Comparison of ENCODE assay signal across 22 cellular contexts in the genomic region with DNA sequence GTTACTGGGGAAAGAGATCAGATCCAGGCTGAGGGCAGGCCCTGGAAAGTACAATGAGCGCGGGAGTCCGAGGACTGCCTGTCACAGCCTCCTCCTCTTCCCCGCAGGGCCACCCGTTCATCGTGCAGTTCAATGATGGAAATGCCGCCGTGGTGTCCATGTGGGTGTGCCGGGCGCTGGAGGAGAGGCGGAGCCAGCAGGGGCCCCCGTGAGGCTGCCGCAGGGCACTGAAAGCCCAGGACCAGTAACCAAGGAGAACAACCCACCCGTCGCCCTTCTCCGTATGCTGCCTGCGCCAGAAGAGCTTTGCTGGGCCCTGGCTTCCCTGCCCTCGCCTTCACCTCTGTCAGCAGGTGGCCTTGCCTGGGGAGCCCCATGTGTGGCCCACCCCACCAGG. TPM values are rescaled to one million over a fixed set of nuclear protein-coding genes. Genes with fewer than 3 reads are reported as not detected.
A peak's percentile ranks its signal among the peaks of the same experiment; 100 is the strongest.
DNase-seq lines count a peak whose midpoint lies in the region; ATAC-seq and TF ChIP-seq lines count a peak whose summit lies in the region.
"Had no signal": no experiment of that assay in that cellular context is flagged by ENCODE, and none has a peak within 500 bp of the region (broad histone marks: within the 10 kb centered on the region; RNA-seq: fewer than 3 reads in every experiment).

No MANE protein-coding gene starts in this region.

- H3K9me3 Mint-ChIP-seq in H9: no peaks in the 10 kb centered on the region
- H3K9me3 Mint-ChIP-seq: CD4-positive, alpha-beta T cell had no signal

- no peak overlapping the region for H4K8ac ChIP-seq in H9 (replicated peaks; ENCODE audit: insufficient read length, low read depth, low read length)

- no peak for TF ChIP-seq CTCF in H9 (conservative IDR thresholded peaks at IDR 0.05)

- no peaks in the 10 kb centered on the region; the same call in 1 of the 2 replicates for H3K27me3 ChIP-seq in BLaER1
- no peaks in the 10 kb centered on the region for H3K27me3 ChIP-seq in H9 (ENCODE audit: insufficient read depth, low read length)

- H3K27me3 Mint-ChIP-seq in H9 (ENCODE audit: low read depth): no peaks in the 10 kb centered on the region; the same call in 1 of the 2 replicates
- H3K27me3 Mint-ChIP-seq: CD4-positive, alpha-beta T cell had no signal

- no CpG with 5 or more reads among the region's 18 CpGs for WGBS in H9 (ENCODE audit: extremely low coverage, insufficient read length, low lambda C conversion rate)

- no peak overlapping the region for H2BK5ac ChIP-seq in H9 (ENCODE audit: insufficient read length, low read length)

- H2BK12ac ChIP-seq in H9 (ENCODE audit: insufficient read length, low read depth, low read length): no peak overlapping the region

- no peak overlapping the region for H2BK20ac ChIP-seq in H9 (ENCODE audit: low read depth, low read length, poor library complexity, severe bottlenecking)

- H2BK15ac ChIP-seq in H9 (ENCODE audit: low read depth, low read length): no peak overlapping the region

- H3K14ac ChIP-seq in H9 (ENCODE audit: insufficient read depth, low read length): no peak overlapping the region

- no peaks in the 10 kb centered on the region; a peak in 1 of 7 replicates for H3K36me3 Mint-ChIP-seq in H9 (ENCODE audit: insufficient read depth in 1 of 3, low read depth in 3 of 3)

- H3K4me1 Mint-ChIP-seq in H9: peaks cover 14 to 24% of the 10 kb centered on the region in 2 experiments

- H3K4me1 ChIP-seq in BLaER1: peaks cover 68% of the 10 kb centered on the region
- H3K4me1 ChIP-seq in H9 (ENCODE audit: insufficient read depth, low read length): peaks cover 2% of the 10 kb centered on the region; the same call in 1 of the 2 replicates

- no peak overlapping the region for H3K4ac ChIP-seq in H9 (ENCODE audit: low read depth, low read length)

- H4K91ac ChIP-seq in H9 (ENCODE audit: insufficient read length, low read depth, low read length): no peak overlapping the region

- no peak overlapping the region for H3K23ac ChIP-seq in H9 (ENCODE audit: insufficient read length, low read depth, low read length)

- H2BK120ac ChIP-seq in H9 (ENCODE audit: low read depth, low read length, poor library complexity, severe bottlenecking): no peak overlapping the region

- H4K5ac ChIP-seq in H9 (ENCODE audit: insufficient read length, low read depth, low read length): no peak overlapping the region

- H3K79me1 ChIP-seq in H9 (ENCODE audit: insufficient read depth, low read depth, low read length, poor library complexity, severe bottlenecking): no peaks in the 10 kb centered on the region

- H3K36me3 ChIP-seq in BLaER1: peaks cover 7% of the 10 kb centered on the region; the same call in 1 of the 2 replicates
- H3K36me3 ChIP-seq: BE2C had no signal

- no peak overlapping the region for H2AK5ac ChIP-seq in H9 (ENCODE audit: insufficient read length, low read length)

- no peaks in the 10 kb centered on the region for H4K20me1 ChIP-seq in BLaER1
- no peaks in the 10 kb centered on the region for H4K20me1 ChIP-seq in H9 (ENCODE audit: control insufficient read depth, insufficient read depth, insufficient read length)

- H3K56ac ChIP-seq in H9 (ENCODE audit: insufficient read length, low read depth, low read length): no peak overlapping the region

- no peak overlapping the region for H3K4me3 ChIP-seq in BLaER1
- H3K4me3 ChIP-seq: GM12878, GM23248 had no signal

- no peaks in the 10 kb centered on the region for H3K23me2 ChIP-seq in H9 (ENCODE audit: insufficient read length, low read depth, low read length, poor library complexity, severe bottlenecking)

- H3K27ac ChIP-seq in BLaER1 (peak overlapping the region; percentile 91), H9 (ENCODE audit: insufficient read length, low read depth, low read length) (no peak overlapping the region)
- H3K27ac ChIP-seq: GM23248, KMS-11 had no signal

- no peak for ATAC-seq in HG02571 (IDR thresholded peaks at IDR 0.05; ENCODE audit: unreplicated experiment)
- ATAC-seq: GM12878, HCT116 had no signal

- H3K9me3 ChIP-seq in BLaER1: no peaks in the 10 kb centered on the region
- no peaks in the 10 kb centered on the region for H3K9me3 ChIP-seq in H9 (ENCODE audit: control insufficient read depth, low read depth, low read length)
- H3K9me3 ChIP-seq: BE2C had no signal

- H3K4me2 ChIP-seq in BLaER1: peak overlapping the region; percentile 77
- no peak overlapping the region for H3K4me2 ChIP-seq in H9 (ENCODE audit: insufficient read depth, insufficient read length, low read length)
- H3K4me2 ChIP-seq: KMS-11 had no signal

- H3K27ac Mint-ChIP-seq in H9: no peak overlapping the region
- H3K27ac Mint-ChIP-seq: CD4-positive, alpha-beta T cell had no signal

- H3K79me2 ChIP-seq in H9 (ENCODE audit: insufficient read depth, low read length): no peaks in the 10 kb centered on the region

- H3T11ph ChIP-seq in H9 (ENCODE audit: low read length): no peak overlapping the region

- no peak overlapping the region for H3K18ac ChIP-seq in H9 (ENCODE audit: insufficient read length, low read depth, low read length)

- H3K9ac ChIP-seq in BLaER1 (peak overlapping the region; percentile 72; the same call in 1 of the 2 replicates), H9 (ENCODE audit: extremely low read depth, insufficient read length, low read length) (no peak overlapping the region)
- H3K9ac ChIP-seq: GM23248, KMS-11 had no signal

- no peak overlapping the region for H2AFZ ChIP-seq in H9 (ENCODE audit: low read length)
- H2AFZ ChIP-seq: GM23248 had no signal

- H3K4me3 Mint-ChIP-seq in H9: no peak overlapping the region
- H3K4me3 Mint-ChIP-seq: CD4-positive, alpha-beta T cell had no signal

- DNase-seq in H9 (peak; percentile 30), ecto neural progenitor cell (ENCODE audit: low spot score) (peak; percentile 44), mesenteric fat pad (ENCODE audit: low spot score) (peak; percentile 67), DMS 273 (lab: John Stamatoyannopoulos, UW; ENCODE audit: unreplicated experiment) (no peak), NCI-H748 (lab: John Stamatoyannopoulos, UW; ENCODE audit: unreplicated experiment) (no peak)
- no peak for DNase-seq in effector CD8-positive, alpha-beta T cell (lab: John Stamatoyannopoulos, UW)
- DNase-seq: BE2C; CD4-positive, alpha-beta T cell; COR-L47; DMS 273 treated with DMSO at 0.1 percent for 48 hours; DMS79 treated with DMSO at 0.1 percent for 48 hours; GM23248; IMR-90; NCI-H1105; NCI-H2029 treated with DMSO at 0.1 percent for 48 hours; NCI-H226; NCI-H524 treated with DMSO at 0.1 percent for 48 hours had no signal

RNA-seq across cellular contexts. Expression of a gene that starts 18.8 kb away (rescaled TPM):
- total RNA-seq in H9 (2021) (0.13 TPM in 2 replicates), mesenteric fat pad (0.26 TPM)
- total RNA-seq: IMR-90 had no signal

RNA-seq across cellular contexts. Expression of a gene that starts 33.3 kb away (rescaled TPM):
- not detected in 2 replicates for total RNA-seq in H9 (2021)
- total RNA-seq in mesenteric fat pad: not detected
- total RNA-seq: CD4-positive, alpha-beta T cell; GM12878; GM23248; IMR-90 had no signal

Comparison
In these comparisons a context has a peak if more than half of its experiments do, and no peak if none do; other contexts are left out.
1. DNase-seq: peak in H9 (single experiment), ecto neural progenitor cell (single experiment) and mesenteric fat pad (single experiment); none in DMS 273 (single experiment), NCI-H748 (single experiment) and effector CD8-positive, alpha-beta T cell (single experiment).